Comparison of ENCODE assay signal across 12 cellular contexts in genomic region chr18:74289946-74290478, GRCh38. TPM values are rescaled to one million over a fixed set of nuclear protein-coding genes. Genes with fewer than 3 reads are reported as not detected.
A peak's percentile ranks its signal among the peaks of the same experiment; 100 is the strongest.
DNase-seq lines count a peak whose midpoint lies in the region; ATAC-seq and TF ChIP-seq lines count a peak whose summit lies in the region.
"Had no signal": no experiment of that assay in that cellular context is flagged by ENCODE, and none has a peak within 500 bp of the region (broad histone marks: within the 10 kb centered on the region; RNA-seq: fewer than 3 reads in every experiment).

No MANE protein-coding gene starts in this region.

- H3K4me3 ChIP-seq in ACC112 (ENCODE audit: low read depth, low read length) (peak overlapping the region; percentile 99), muscle layer of colon (ENCODE audit: low read depth in 1 of 2, low read length in 2 of 2) (no peak overlapping the region)

- WGBS in H9 (ENCODE audit: extremely low coverage, insufficient read length, low lambda C conversion rate), result no CpG with 5 or more reads among the region's 9 CpGs

- H3K4me3 Mint-ChIP-seq in H9 (peak overlapping the region; percentile 87 to 96), brain (peak overlapping the region; percentile 32 to 77 (median 48))

- ATAC-seq in GM21447 (IDR thresholded peaks at IDR 0.05; ENCODE audit: unreplicated experiment), result no peak
- ATAC-seq in activated CD4-positive, CD25-positive, alpha-beta regulatory T cell treated with anti-CD3 and anti-CD28 coated beads, Interleukin-2, amount 50 U/mL, for 24 hours, result no peak

- H4K20me1 ChIP-seq in H9 (ENCODE audit: control insufficient read depth, insufficient read depth, insufficient read length), result no peaks in the 10 kb centered on the region

- TF ChIP-seq CTCF in H9 (conservative IDR thresholded peaks at IDR 0.05), result no peak
- TF ChIP-seq CTCF in brain (conservative IDR thresholded peaks at IDR 0.05), result no peak

- peaks cover 3% of the 10 kb centered on the region for H3K27me3 Mint-ChIP-seq in H9 (ENCODE audit: low read depth)
- H3K27me3 Mint-ChIP-seq in brain, result peaks cover 4% of the 10 kb centered on the region

- H3K4ac ChIP-seq in H9 (ENCODE audit: low read depth, low read length), result no peak overlapping the region

- H2AFZ ChIP-seq in ACC112 (ENCODE audit: low read length, unreplicated experiment), result no peak overlapping the region
- H2AFZ ChIP-seq in H9 (ENCODE audit: low read length), result no peak overlapping the region

- H2BK20ac ChIP-seq in H9 (ENCODE audit: low read depth, low read length, poor library complexity, severe bottlenecking), result no peak overlapping the region

- H3K14ac ChIP-seq in H9 (ENCODE audit: insufficient read depth, low read length), result no peak overlapping the region

- peaks cover 0 to 2% (median 0%) of the 10 kb centered on the region in 3 experiments; a peak in 3 of 7 replicates for H3K36me3 Mint-ChIP-seq in H9 (ENCODE audit: insufficient read depth in 1 of 3, low read depth in 3 of 3)
- H3K36me3 Mint-ChIP-seq in brain, result no peaks in the 10 kb centered on the region

- no peak overlapping the region for H3K56ac ChIP-seq in H9 (ENCODE audit: insufficient read length, low read depth, low read length)

- H3K9me3 Mint-ChIP-seq in H9 (no peaks in the 10 kb centered on the region; a peak in 3 of 5 replicates), brain (no peaks in the 10 kb centered on the region)

- H3K23me2 ChIP-seq in H9 (ENCODE audit: insufficient read length, low read depth, low read length, poor library complexity, severe bottlenecking), result peaks cover 2% of the 10 kb centered on the region

- H3K4me2 ChIP-seq in H9 (ENCODE audit: insufficient read depth, insufficient read length, low read length), result peak overlapping the region; percentile 59

- H3K4me1 Mint-ChIP-seq in H9, result peaks cover 32 to 33% of the 10 kb centered on the region in 2 experiments
- peaks cover 45% of the 10 kb centered on the region for H3K4me1 Mint-ChIP-seq in brain

- no peak overlapping the region for H2BK15ac ChIP-seq in H9 (ENCODE audit: low read depth, low read length)

- H3K27ac Mint-ChIP-seq in H9, result no peak overlapping the region; a peak in 1 of 7 replicates
- no peak overlapping the region for H3K27ac Mint-ChIP-seq in brain

- H3T11ph ChIP-seq in H9 (ENCODE audit: low read length), result no peak overlapping the region

- H3K27ac ChIP-seq in ACC112 (ENCODE audit: low read depth, low read length) (peak overlapping the region; percentile 49), H9 (ENCODE audit: insufficient read length, low read depth, low read length) (no peak overlapping the region), muscle layer of colon (ENCODE audit: low read depth, low read length) (peak overlapping the region; percentile 83)
- H3K27ac ChIP-seq: HL-60 had no signal

- H3K36me3 ChIP-seq in ACC112 (ENCODE audit: insufficient read depth, low read length) (no peaks in the 10 kb centered on the region), muscle layer of colon (ENCODE audit: insufficient read depth, low read length) (no peaks in the 10 kb centered on the region)

- no peak overlapping the region for H4K8ac ChIP-seq in H9 (replicated peaks; ENCODE audit: insufficient read length, low read depth, low read length)

- H2BK120ac ChIP-seq in H9 (ENCODE audit: low read depth, low read length, poor library complexity, severe bottlenecking), result no peak overlapping the region

- no peak overlapping the region for H2BK12ac ChIP-seq in H9 (ENCODE audit: insufficient read length, low read depth, low read length)

- H3K79me2 ChIP-seq in ACC112 (ENCODE audit: control insufficient read depth, insufficient read depth, low read length, unreplicated experiment), result peaks cover 18% of the 10 kb centered on the region
- peaks cover 14% of the 10 kb centered on the region; the same call in 1 of the 2 replicates for H3K79me2 ChIP-seq in H9 (ENCODE audit: insufficient read depth, low read length)

- H3K9me3 ChIP-seq in H9 (ENCODE audit: control insufficient read depth, low read depth, low read length), result peaks cover 4% of the 10 kb centered on the region
- no peaks in the 10 kb centered on the region for H3K9me3 ChIP-seq in muscle layer of colon (ENCODE audit: low read length)

- no peak overlapping the region for H4K5ac ChIP-seq in H9 (ENCODE audit: insufficient read length, low read depth, low read length)

- no peak overlapping the region for H2AK5ac ChIP-seq in H9 (ENCODE audit: insufficient read length, low read length)

- peaks cover 44% of the 10 kb centered on the region for H3K4me1 ChIP-seq in ACC112 (ENCODE audit: control insufficient read depth, insufficient read depth, low read length, unreplicated experiment)
- peaks cover 13% of the 10 kb centered on the region; the same call in 1 of the 2 replicates for H3K4me1 ChIP-seq in H9 (ENCODE audit: insufficient read depth, low read length)
- peaks cover 36% of the 10 kb centered on the region for H3K4me1 ChIP-seq in muscle layer of colon (ENCODE audit: insufficient read depth, low read length)

- H3K27me3 ChIP-seq in ACC112 (ENCODE audit: insufficient read depth, low read length) (no peaks in the 10 kb centered on the region), H9 (ENCODE audit: insufficient read depth, low read length) (no peaks in the 10 kb centered on the region), muscle layer of colon (ENCODE audit: control insufficient read depth in 1 of 2, insufficient read depth in 2 of 2, low read length in 2 of 2) (no peaks in the 10 kb centered on the region)

- no peak for DNase-seq in H9
- no peak for DNase-seq in NCI-H1436 treated with DMSO at 0.1 percent for 48 hours (lab: John Stamatoyannopoulos, UW)
- no peak for DNase-seq in NCI-H187 treated with DMSO at 0.1 percent for 48 hours (lab: John Stamatoyannopoulos, UW)
- DNase-seq: NCI-H510A treated with DMSO at 0.1 percent for 48 hours had no signal

- H3K23ac ChIP-seq in H9 (ENCODE audit: insufficient read length, low read depth, low read length), result no peak overlapping the region

- H4K91ac ChIP-seq in H9 (ENCODE audit: insufficient read length, low read depth, low read length), result no peak overlapping the region

- H2BK5ac ChIP-seq in H9 (ENCODE audit: insufficient read length, low read length), result no peak overlapping the region

- no peak overlapping the region for H3K9ac ChIP-seq in H9 (ENCODE audit: extremely low read depth, insufficient read length, low read length)
- H3K9ac ChIP-seq in muscle layer of colon (ENCODE audit: low read length), result no peak overlapping the region

- H3K79me1 ChIP-seq in H9 (ENCODE audit: insufficient read depth, low read depth, low read length, poor library complexity, severe bottlenecking), result no peaks in the 10 kb centered on the region

- no peak overlapping the region for H3K18ac ChIP-seq in H9 (ENCODE audit: insufficient read length, low read depth, low read length)

RNA-seq across cellular contexts. Expression of gene CYB5A, which starts 1.8 kb away (rescaled TPM):
- 87.9 and 93.2 TPM in 2 replicates for total RNA-seq in H9 (2021)
- polyA plus RNA-seq in brain (ENCODE audit: insufficient read depth, low read depth, low replicate concordance), result 243 TPM

RNA-seq across cellular contexts. Expression of gene C18orf63, which starts 25.6 kb away (rescaled TPM):
- total RNA-seq in H9 (2021), result not detected in 2 replicates
- not detected for polyA plus RNA-seq in brain (ENCODE audit: insufficient read depth, low read depth, low replicate concordance)
- polyA plus RNA-seq: BJ, neural cell had no signal
